In genomic region chr10:97640174-97640867, GRCh38 we compare ENCODE assay signal across 8 cellular contexts. TPM values are rescaled to one million over a fixed set of nuclear protein-coding genes. Genes with fewer than 3 reads are reported as not detected.
DNase-seq lines count a peak whose midpoint lies in the region; FAIRE-seq and TF ChIP-seq lines count a peak whose summit lies in the region.

PI4K2A (plus strand) TSS chr10:97640671; CDS start chr10:97640743, 72 bp downstream.

- peak within 1 kb of the TSS; percentile 70 for H2AK5ac ChIP-seq in neuronal stem cell (ENCODE audit: low read depth, low read length)

- H3K18ac ChIP-seq in neuronal stem cell (ENCODE audit: low read length), result peak within 1 kb of the TSS; percentile 88

- H3K36me3 Mint-ChIP-seq in HFFc6 (ENCODE audit: low read depth), result peaks cover 20% of the 10 kb centered on the region

- peak within 1 kb of the TSS; percentile 99 for H3K9ac ChIP-seq in neuronal stem cell (ENCODE audit: low read depth, low read length, poor library complexity)
- H3K9ac ChIP-seq in subcutaneous abdominal adipose tissue (ENCODE audit: low read length in 5 of 5), result peak within 1 kb of the TSS; percentile 68 to 92 (median 86)

- peaks cover 8% of the 10 kb centered on the region for H3K79me1 ChIP-seq in neuronal stem cell (ENCODE audit: low read depth, low read length)

- peak within 1 kb of the TSS; percentile 41 for H2BK12ac ChIP-seq in neuronal stem cell (ENCODE audit: low read length)

- H3K27me3 Mint-ChIP-seq in HFFc6 (ENCODE audit: insufficient read depth), result peaks cover 10% of the 10 kb centered on the region

- no peaks in the 10 kb centered on the region for H3K9me3 Mint-ChIP-seq in HFFc6

- peak within 1 kb of the TSS; percentile 89 for H3K14ac ChIP-seq in neuronal stem cell (ENCODE audit: low read length)

- H4K8ac ChIP-seq in neuronal stem cell (ENCODE audit: low read depth, low read length), result peak within 1 kb of the TSS; percentile 30

- in situ Hi-C loops in SK-MEL-5 (cut with HindIII; ENCODE audit: low pct_unique_long_range_greater_than_20kb, low sequenced_read_pairs), result no loop called here

- H3K9me3 ChIP-seq in neuronal stem cell (replicated peaks in 1 of 2; ENCODE audit: control insufficient read depth in 2 of 2, insufficient read depth in 1 of 2, low read depth in 1 of 2, low read length in 2 of 2), result no peaks in the 10 kb centered on the region
- H3K9me3 ChIP-seq in subcutaneous abdominal adipose tissue (ENCODE audit: control insufficient read depth in 5 of 5, low read length in 5 of 5), result no peaks in the 10 kb centered on the region

- peak within 1 kb of the TSS; percentile 53 for H2BK5ac ChIP-seq in neuronal stem cell (ENCODE audit: low read length)

- H3K4me3 Mint-ChIP-seq in HFFc6, result peak within 1 kb of the TSS; percentile 100

- peak within 1 kb of the TSS; percentile 87 for H2AFZ ChIP-seq in neuronal stem cell (ENCODE audit: low read length)

- peak; percentile 94 for FAIRE-seq in frontal cortex (lab: Jason Lieb, UNC)

- TF ChIP-seq CTCF in HFFc6 (IDR thresholded peaks at IDR 0.05), result no peak

- no CpG with 5 or more reads among the region's 54 CpGs for WGBS in neuronal stem cell (ENCODE audit: extremely low coverage in 2 of 2, insufficient read length in 2 of 2, insufficient replicate concordance in 1 of 2), 2 donors

- H3K4me2 ChIP-seq in neuronal stem cell (ENCODE audit: insufficient read depth, low read length, poor library complexity, severe bottlenecking), result peak within 1 kb of the TSS; percentile 90

- H3K27ac ChIP-seq in neuronal stem cell (replicated peaks; ENCODE audit: low read length) (no peak within 1 kb of the TSS), subcutaneous abdominal adipose tissue (ENCODE audit: low read depth, low read length) (peak within 1 kb of the TSS; percentile 84)

- no peak within 1 kb of the TSS for H4K91ac ChIP-seq in neuronal stem cell (ENCODE audit: low read depth, low read length, poor library complexity)

- H3K27me3 ChIP-seq in neuronal stem cell (ENCODE audit: control insufficient read depth in 3 of 3, insufficient read depth in 3 of 3, low read depth in 1 of 3, low read length in 3 of 3), result no peaks in the 10 kb centered on the region
- no peaks in the 10 kb centered on the region for H3K27me3 ChIP-seq in subcutaneous abdominal adipose tissue (ENCODE audit: control insufficient read depth in 5 of 5, insufficient read depth in 4 of 5, low read length in 5 of 5)

- H3K23ac ChIP-seq in neuronal stem cell (ENCODE audit: low read depth, low read length, poor library complexity), result peak within 1 kb of the TSS; percentile 67

- peak within 1 kb of the TSS; percentile 96 to 100 for H3K4me3 ChIP-seq in neuronal stem cell (ENCODE audit: low read length in 2 of 2)
- H3K4me3 ChIP-seq in subcutaneous abdominal adipose tissue (ENCODE audit: low read depth in 1 of 5, low read length in 5 of 5), result peak within 1 kb of the TSS; percentile 76 to 88 (median 84)

- H3K4me1 Mint-ChIP-seq in HFFc6 (ENCODE audit: low read depth), result peaks cover 17% of the 10 kb centered on the region

- H3K4me1 ChIP-seq in neuronal stem cell (ENCODE audit: control insufficient read depth in 2 of 2, insufficient read depth in 1 of 2, low read depth in 1 of 2, low read length in 2 of 2), result peaks cover 5 to 6% of the 10 kb centered on the region in 2 donors
- H3K4me1 ChIP-seq in subcutaneous abdominal adipose tissue (ENCODE audit: control insufficient read depth in 5 of 5, insufficient read depth in 5 of 5, low read length in 5 of 5), result peaks cover 2 to 17% (median 12%) of the 10 kb centered on the region in 5 donors

- peaks cover 11 to 23% of the 10 kb centered on the region in 2 donors for H3K36me3 ChIP-seq in neuronal stem cell (replicated peaks in 1 of 2; ENCODE audit: control insufficient read depth in 2 of 2, insufficient read depth in 2 of 2, low read length in 2 of 2)
- H3K36me3 ChIP-seq in subcutaneous abdominal adipose tissue (ENCODE audit: control insufficient read depth in 5 of 5, insufficient read depth in 5 of 5, low read length in 5 of 5), result peaks cover 9 to 14% (median 10%) of the 10 kb centered on the region in 5 donors

- H3K27ac Mint-ChIP-seq in HFFc6, result peak within 1 kb of the TSS; percentile 98

- H2BK15ac ChIP-seq in neuronal stem cell (ENCODE audit: low read length), result peak within 1 kb of the TSS; percentile 49

- peak; percentile 98 for DNase-seq in GM04504 (ENCODE audit: low read depth)
- peak; percentile 99 for DNase-seq in HFFc6
- DNase-seq in NAMALWA (ENCODE audit: low spot score), result peak; percentile 100
- DNase-seq in SK-MEL-5 (ENCODE audit: low read depth, low spot score), result peak; percentile 98
- DNase-seq in activated naive CD4-positive, alpha-beta T cell (lab: John Stamatoyannopoulos, UW), result peak; percentile 96 to 97 (median 96)
- DNase-seq in frontal cortex (ENCODE audit: low spot score in 2 of 2), result peak; percentile 97 to 98
- peak; percentile 99 for DNase-seq in neuronal stem cell (ENCODE audit: low spot score)

- H2BK120ac ChIP-seq in neuronal stem cell (ENCODE audit: low read depth, low read length), result no peak within 1 kb of the TSS

- H3K4ac ChIP-seq in neuronal stem cell (ENCODE audit: low read length), result no peak within 1 kb of the TSS

RNA-seq across cellular contexts. Expression of gene PI4K2A, which starts in this region (rescaled TPM):
- total RNA-seq in HFFc6 (2021; fragmentation: NEBNext Ultra II Directional; extraction: Animal tissue kit (Norgen Biotek cat#: 25700)), result 10 to 100 TPM; 26.7 to 35.3 (median 31.6) TPM
- total RNA-seq in SK-MEL-5 (2014; rRNA removed; shearing (Covaris generic)), result 15.0 and 15.3 TPM in 2 replicates
- polyA plus RNA-seq in SK-MEL-5 (2015; cell fraction: cytosol; rRNA removed), result 22.5 and 22.6 TPM in 2 replicates
- 7.3 and 8.1 TPM in 2 replicates for polyA plus RNA-seq in SK-MEL-5 (2015; cell fraction: nucleus; rRNA removed)
- total RNA-seq in frontal cortex, result 11.0 TPM
- polyA plus RNA-seq in neuronal stem cell (2013, experiment 1 of 2), result 16.0 TPM
- polyA plus RNA-seq in neuronal stem cell (2013, experiment 2 of 2), result 15.8 TPM
